Comparison of ENCODE assay signal across 8 cellular contexts in genomic region chr9:133114886-133115603, GRCh38. TPM values are rescaled to one million over a fixed set of nuclear protein-coding genes. Genes with fewer than 3 reads are reported as not detected.
A peak's percentile ranks its signal among the peaks of the same experiment; 100 is the strongest.
DNase-seq lines count a peak whose midpoint lies in the region; ATAC-seq and TF ChIP-seq lines count a peak whose summit lies in the region.

No MANE protein-coding gene starts in this region.

- peaks cover 21% of the 10 kb centered on the region for H3K27me3 Mint-ChIP-seq in endodermal cell (ENCODE audit: insufficient read depth)

- TF ChIP-seq POLR2A in sigmoid colon (IDR thresholded peaks at IDR 0.05), result no peak

- peaks cover 10% of the 10 kb centered on the region for H3K4me1 Mint-ChIP-seq in endodermal cell

- peaks cover 7% of the 10 kb centered on the region for H3K36me3 Mint-ChIP-seq in endodermal cell (ENCODE audit: low read depth)

- H3K4me3 Mint-ChIP-seq in endodermal cell, result no peak overlapping the region

- TF ChIP-seq CTCF in GM12875 (IDR thresholded peaks at IDR 0.05; ENCODE audit: borderline replicate concordance, insufficient read depth, low read depth, low read length) (no peak), endodermal cell (conservative IDR thresholded peaks at IDR 0.05) (no peak), sigmoid colon (IDR thresholded peaks at IDR 0.05) (no peak)

- DNase-seq in NT2/D1 (ENCODE audit: low read depth, low spot score) (no peak), endodermal cell (no peak), sigmoid colon (peak; percentile 71), NOMO-1 treated with DMSO at 0.1 percent for 48 hours (lab: John Stamatoyannopoulos, UW; ENCODE audit: unreplicated experiment) (no peak), SKM-1 (lab: John Stamatoyannopoulos, UW; ENCODE audit: unreplicated experiment) (no peak)
- no peak for DNase-seq in activated effector memory CD4-positive, alpha-beta T cell treated with Interleukin-2 at 50 U/mL for 16 hours

- WGBS in endodermal cell (ENCODE audit: insufficient coverage in 1 of 2, insufficient read length in 1 of 2), 2 experiments, result 87 to 92% methylated on average over 13 to 19 of the region's 19 CpGs
- 83 to 86% methylated on average over 19 of the region's 19 CpGs for whole genome bisulfite sequencing in sigmoid colon, 2 donors

- H3K27ac Mint-ChIP-seq in endodermal cell, result no peak overlapping the region

- intact Hi-C loops in sigmoid colon (cut with DNase I), result no loop called here

- H3K36me3 ChIP-seq in NT2/D1 (ENCODE audit: insufficient read depth, insufficient read length, low read length), result peaks cover 44% of the 10 kb centered on the region
- peaks cover 3% of the 10 kb centered on the region for H3K36me3 ChIP-seq in endodermal cell (ENCODE audit: control insufficient read depth, insufficient read depth, low read length)
- peaks cover under 1 to 20% (median 8%) of the 10 kb centered on the region in 4 donors for H3K36me3 ChIP-seq in sigmoid colon

- no peak for TF ChIP-seq EP300 in sigmoid colon (IDR thresholded peaks at IDR 0.05)

- H3K4me3 ChIP-seq in GM12875 (ENCODE audit: low read depth, low read length), result peak overlapping the region; percentile 46
- no peak overlapping the region for H3K4me3 ChIP-seq in NT2/D1 (ENCODE audit: insufficient read length, low read depth)
- no peak overlapping the region for H3K4me3 ChIP-seq in endodermal cell (ENCODE audit: low read length)
- H3K4me3 ChIP-seq in sigmoid colon, result no peak overlapping the region

- H3K27ac ChIP-seq in endodermal cell (ENCODE audit: low read depth, low read length) (peak overlapping the region; percentile 90), sigmoid colon (peak overlapping the region; percentile 72 to 94 (median 82))

- ATAC-seq in GM21367 (IDR thresholded peaks at IDR 0.05; ENCODE audit: unreplicated experiment), result no peak

- H3K27me3 ChIP-seq in NT2/D1 (ENCODE audit: insufficient read depth, insufficient read length) (peaks cover 2% of the 10 kb centered on the region), endodermal cell (ENCODE audit: control insufficient read depth, insufficient read depth, low read length, poor library complexity, severe bottlenecking) (no peaks in the 10 kb centered on the region), sigmoid colon (no peaks in the 10 kb centered on the region)

- H3K9ac ChIP-seq in NT2/D1 (ENCODE audit: insufficient read length, low read depth) (peak overlapping the region; percentile 68), endodermal cell (ENCODE audit: extremely low read depth, low read length, poor library complexity, severe bottlenecking) (no peak overlapping the region)

- no peaks in the 10 kb centered on the region for H3K9me3 ChIP-seq in NT2/D1 (ENCODE audit: insufficient read depth, low read length)
- no peaks in the 10 kb centered on the region for H3K9me3 ChIP-seq in endodermal cell (ENCODE audit: control insufficient read depth, low read length)
- H3K9me3 ChIP-seq in sigmoid colon, result no peaks in the 10 kb centered on the region

- peaks cover 71% of the 10 kb centered on the region for H3K4me1 ChIP-seq in NT2/D1 (ENCODE audit: insufficient read depth, insufficient read length)
- peaks cover 9% of the 10 kb centered on the region for H3K4me1 ChIP-seq in endodermal cell (ENCODE audit: control insufficient read depth, insufficient read depth, low read length)
- peaks cover 0 to 82% (median 80%) of the 10 kb centered on the region in 4 donors for H3K4me1 ChIP-seq in sigmoid colon

- H3K9me3 Mint-ChIP-seq in endodermal cell, result no peaks in the 10 kb centered on the region

RNA-seq across cellular contexts. Expression of gene RALGDS, which starts 6.0 kb away (rescaled TPM):
- 10 to 100 TPM; 28.0 to 30.7 TPM for total RNA-seq in endodermal cell
- polyA plus RNA-seq in endodermal cell (2013, experiment 1 of 2), result 79.9 TPM
- polyA plus RNA-seq in endodermal cell (2013, experiment 2 of 2), result 71.6 TPM
- 10 to 100 TPM; 35.2 to 52.7 (median 39.6) TPM for total RNA-seq in sigmoid colon
- polyA plus RNA-seq in sigmoid colon, result 10 to 100 TPM; 27.6 to 49.7 (median 32.1) TPM

RNA-seq across cellular contexts. Expression of gene GBGT1, which starts 48.7 kb away (rescaled TPM):
- total RNA-seq in endodermal cell, result 10 to 100 TPM; 28.2 to 29.1 TPM
- 7.5 TPM for polyA plus RNA-seq in endodermal cell (2013, experiment 1 of 2)
- polyA plus RNA-seq in endodermal cell (2013, experiment 2 of 2), result 7.8 TPM
- total RNA-seq in sigmoid colon, result 10 to 100 TPM in 3 of 4 donors, 1 to 10 TPM in 1; 8.9 to 31.1 (median 19.2) TPM
- 1 to 10 TPM; 4.2 to 9.9 (median 5.4) TPM for polyA plus RNA-seq in sigmoid colon

RNA-seq across cellular contexts. Expression of gene CEL, which starts 53.3 kb away (rescaled TPM):
- total RNA-seq in endodermal cell, result 1 to 10 TPM; 1.7 to 3.3 TPM
- polyA plus RNA-seq in endodermal cell (2013, experiment 1 of 2), result 2.8 TPM
- 2.2 TPM for polyA plus RNA-seq in endodermal cell (2013, experiment 2 of 2)
- 1 to 10 TPM in 1 of 4 donors, under 1 TPM in 1, not detected in 2; 0.36 to 1.1 TPM for total RNA-seq in sigmoid colon
- polyA plus RNA-seq in sigmoid colon, result 1 to 10 TPM in 2 of 3 donors, under 1 TPM in 1; 0.46 to 4.8 (median 1.0) TPM
